In the genomic region with DNA sequence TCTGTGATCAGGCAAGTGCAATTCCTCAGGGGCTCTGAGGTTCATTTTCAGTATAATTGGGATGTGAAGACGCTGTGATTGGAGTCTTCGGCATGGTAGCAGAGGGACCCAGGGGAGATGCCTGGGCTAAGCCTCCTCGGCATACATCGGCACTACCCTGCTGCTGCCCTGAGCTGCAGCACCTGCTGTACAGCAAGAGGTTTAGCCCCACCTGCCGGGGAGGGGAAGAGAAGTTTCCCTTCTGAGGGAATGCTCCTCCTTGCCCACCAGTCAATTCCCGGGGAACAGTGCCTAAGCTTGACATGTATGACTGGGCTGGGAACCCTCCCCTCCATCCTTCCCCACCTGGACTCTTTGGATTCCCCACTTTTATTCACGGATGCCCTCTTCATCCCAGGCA, we compare ENCODE assay signal across 12 cellular contexts. TPM values are rescaled to one million over a fixed set of nuclear protein-coding genes. Genes with fewer than 3 reads are reported as not detected.
DNase-seq lines count a peak whose midpoint lies in the region; ATAC-seq and TF ChIP-seq lines count a peak whose summit lies in the region.
"Had no signal": no experiment of that assay in that cellular context is flagged by ENCODE, and none has a peak within 500 bp of the region (broad histone marks: within the 10 kb centered on the region; RNA-seq: fewer than 3 reads in every experiment).

No MANE protein-coding gene starts in this region.

- H3K9me3 ChIP-seq in MM.1S (replicated peaks; ENCODE audit: insufficient read depth, low read length) (no peaks in the 10 kb centered on the region), trophoblast cell (ENCODE audit: insufficient read depth, low read depth, low read length) (no peaks in the 10 kb centered on the region), lower lobe of right lung (no peaks in the 10 kb centered on the region)
- H3K9me3 ChIP-seq: gastroesophageal sphincter had no signal

- H3K4me3 ChIP-seq in MM.1S (ENCODE audit: low read length) (peak overlapping the region; percentile 27), trophoblast cell (ENCODE audit: low read depth, low read length) (no peak overlapping the region), lower lobe of right lung (no peak overlapping the region)
- H3K4me3 ChIP-seq: gastroesophageal sphincter had no signal

- H3K79me2 ChIP-seq in MM.1S (ENCODE audit: low read length) (no peaks in the 10 kb centered on the region), trophoblast cell (ENCODE audit: control insufficient read depth, insufficient read depth, low read length, poor library complexity) (no peaks in the 10 kb centered on the region)

- peaks cover 16% of the 10 kb centered on the region for H3K79me1 ChIP-seq in trophoblast cell (ENCODE audit: low read length)

- TF ChIP-seq CTCF in MM.1S (IDR thresholded peaks at IDR 0.05; ENCODE audit: low read length), result peak; percentile 94
- no peak for TF ChIP-seq CTCF in lower lobe of right lung (IDR thresholded peaks at IDR 0.05)

- peak; percentile 32 for DNase-seq in NK-92 treated with Interleukin-12 subunit alpha and Interleukin-12 subunit beta, amount 100 ng/mL, for 24 hours (lab: John Stamatoyannopoulos, UW)
- DNase-seq in NK-92 (lab: John Stamatoyannopoulos, UW; ENCODE audit: unreplicated experiment) (no peak), MM.1S (peak; percentile 84), SK-N-DZ (ENCODE audit: low spot score) (peak; percentile 26), trophoblast cell (peak; percentile 6 to 31), lower lobe of right lung (no peak)
- DNase-seq: Karpas-422, mammary epithelial cell had no signal

- peaks cover 13% of the 10 kb centered on the region for H3K4me1 ChIP-seq in MM.1S (ENCODE audit: low read length)
- H3K4me1 ChIP-seq in trophoblast cell (ENCODE audit: control insufficient read depth in 1 of 2, insufficient read depth in 2 of 2, low read length in 2 of 2), result peaks cover 29 to 32% of the 10 kb centered on the region in 2 experiments
- no peaks in the 10 kb centered on the region for H3K4me1 ChIP-seq in lower lobe of right lung
- H3K4me1 ChIP-seq: gastroesophageal sphincter had no signal

- no peak overlapping the region for H2AK5ac ChIP-seq in trophoblast cell (ENCODE audit: low read length)

- H3K4me2 ChIP-seq in MM.1S (ENCODE audit: low read depth, low read length), result peak overlapping the region; percentile 66
- H3K4me2 ChIP-seq in trophoblast cell (ENCODE audit: low read length), result no peak overlapping the region

- H3F3A ChIP-seq in MM.1S (ENCODE audit: insufficient read depth, low read length), result no peaks in the 10 kb centered on the region

- no peak overlapping the region for H3K27ac ChIP-seq in MM.1S (ENCODE audit: low read length)
- no peak overlapping the region for H3K27ac ChIP-seq in trophoblast cell (ENCODE audit: low read depth, low read length)
- H3K27ac ChIP-seq in lower lobe of right lung, result no peak overlapping the region
- H3K27ac ChIP-seq: gastroesophageal sphincter had no signal

- H2BK12ac ChIP-seq in trophoblast cell (ENCODE audit: low read length), result peak overlapping the region; percentile 11

- H3K23ac ChIP-seq in trophoblast cell (ENCODE audit: low read length), result no peak overlapping the region

- intact Hi-C loops in lower lobe of right lung (cut with DNase I), result loop anchor here (5.0 kb wide), 1 partner anchor 211 kb away; no protein-coding TSS in a partner anchor

- H2BK5ac ChIP-seq in trophoblast cell (ENCODE audit: low read depth, low read length, poor library complexity), result no peak overlapping the region

- peak overlapping the region; percentile 66 for H2AFZ ChIP-seq in MM.1S (ENCODE audit: low read length)
- no peak overlapping the region for H2AFZ ChIP-seq in trophoblast cell (ENCODE audit: insufficient read depth, low read length, poor library complexity)

- H3K36me3 ChIP-seq in MM.1S (replicated peaks; ENCODE audit: insufficient read depth, low read length), result no peaks in the 10 kb centered on the region
- H3K36me3 ChIP-seq in trophoblast cell (ENCODE audit: control insufficient read depth in 1 of 2, insufficient read depth in 2 of 2, low read length in 2 of 2), result no peaks in the 10 kb centered on the region
- H3K36me3 ChIP-seq in lower lobe of right lung, result no peaks in the 10 kb centered on the region
- H3K36me3 ChIP-seq: gastroesophageal sphincter had no signal

- no peak overlapping the region for H3K4ac ChIP-seq in trophoblast cell (ENCODE audit: low read depth, low read length)

- peak overlapping the region; percentile 2 for H4K91ac ChIP-seq in trophoblast cell (ENCODE audit: low read depth, low read length)

- WGBS in trophoblast cell (ENCODE audit: extremely low coverage, insufficient coverage, insufficient read length), result no CpG with 5 or more reads among the region's 7 CpGs

- no peak overlapping the region for H3K18ac ChIP-seq in trophoblast cell (ENCODE audit: low read length)

- H3K27me3 ChIP-seq in MM.1S (replicated peaks; ENCODE audit: insufficient read depth, low read length) (no peaks in the 10 kb centered on the region), trophoblast cell (ENCODE audit: insufficient read depth, low read length) (no peaks in the 10 kb centered on the region), lower lobe of right lung (ENCODE audit: low read depth) (no peaks in the 10 kb centered on the region)
- H3K27me3 ChIP-seq: gastroesophageal sphincter had no signal

- peak overlapping the region; percentile 33; the same call in 1 of the 2 replicates for H3K9ac ChIP-seq in MM.1S (ENCODE audit: low read length)
- no peak overlapping the region for H3K9ac ChIP-seq in trophoblast cell (ENCODE audit: low read length)

- no peak overlapping the region for H4K12ac ChIP-seq in trophoblast cell (ENCODE audit: low read depth, low read length)

- no peak overlapping the region for H4K8ac ChIP-seq in trophoblast cell (ENCODE audit: low read depth, low read length)

- no peaks in the 10 kb centered on the region for H4K20me1 ChIP-seq in MM.1S (ENCODE audit: insufficient read depth, low read length)

- ATAC-seq in GM21786 (IDR thresholded peaks at IDR 0.05; ENCODE audit: unreplicated experiment) (no peak), lower lobe of right lung (no peak), HG03095 (IDR thresholded peaks at IDR 0.05; ENCODE audit: unreplicated experiment) (no peak)
- ATAC-seq: activated T-helper 17 cell treated with anti-CD3 and anti-CD28 coated beads, Interleukin-2, amount 50 U/mL, for 72 hours; gastroesophageal sphincter had no signal

- H3K14ac ChIP-seq in trophoblast cell (ENCODE audit: low read length), result peak overlapping the region; percentile 23

- H2BK120ac ChIP-seq in trophoblast cell (ENCODE audit: insufficient read depth, low read length, poor library complexity), result no peak overlapping the region

- no peaks in the 10 kb centered on the region for H3K9me2 ChIP-seq in MM.1S (replicated peaks; ENCODE audit: insufficient read depth, low read length)

RNA-seq across cellular contexts. Expression of gene CNIH3, which starts 24.9 kb away (rescaled TPM):
- polyA plus RNA-seq in SK-N-DZ (2014; cell fraction: cytosol; rRNA removed), result 0.75 and 2.8 TPM in 2 replicates
- 1.5 and 2.1 TPM in 2 replicates for polyA plus RNA-seq in SK-N-DZ (2014; cell fraction: nucleus; rRNA removed)
- polyA plus RNA-seq in trophoblast cell (2013), result 1.3 and 1.4 TPM in 2 replicates
- total RNA-seq in lower lobe of right lung, result 2.1 TPM

Comparison
In these comparisons a context has a peak if more than half of its experiments do, and no peak if none do; other contexts are left out.
1. DNase-seq: peak in NK-92 treated with Interleukin-12 subunit alpha and Interleukin-12 subunit beta, amount 100 ng/mL, for 24 hours (single experiment), MM.1S (single experiment), SK-N-DZ (single experiment) and trophoblast cell (2 of 2); none in NK-92 (single experiment) and lower lobe of right lung (single experiment).